Comparison of ENCODE assay signal across 8 cellular contexts in the genomic region with DNA sequence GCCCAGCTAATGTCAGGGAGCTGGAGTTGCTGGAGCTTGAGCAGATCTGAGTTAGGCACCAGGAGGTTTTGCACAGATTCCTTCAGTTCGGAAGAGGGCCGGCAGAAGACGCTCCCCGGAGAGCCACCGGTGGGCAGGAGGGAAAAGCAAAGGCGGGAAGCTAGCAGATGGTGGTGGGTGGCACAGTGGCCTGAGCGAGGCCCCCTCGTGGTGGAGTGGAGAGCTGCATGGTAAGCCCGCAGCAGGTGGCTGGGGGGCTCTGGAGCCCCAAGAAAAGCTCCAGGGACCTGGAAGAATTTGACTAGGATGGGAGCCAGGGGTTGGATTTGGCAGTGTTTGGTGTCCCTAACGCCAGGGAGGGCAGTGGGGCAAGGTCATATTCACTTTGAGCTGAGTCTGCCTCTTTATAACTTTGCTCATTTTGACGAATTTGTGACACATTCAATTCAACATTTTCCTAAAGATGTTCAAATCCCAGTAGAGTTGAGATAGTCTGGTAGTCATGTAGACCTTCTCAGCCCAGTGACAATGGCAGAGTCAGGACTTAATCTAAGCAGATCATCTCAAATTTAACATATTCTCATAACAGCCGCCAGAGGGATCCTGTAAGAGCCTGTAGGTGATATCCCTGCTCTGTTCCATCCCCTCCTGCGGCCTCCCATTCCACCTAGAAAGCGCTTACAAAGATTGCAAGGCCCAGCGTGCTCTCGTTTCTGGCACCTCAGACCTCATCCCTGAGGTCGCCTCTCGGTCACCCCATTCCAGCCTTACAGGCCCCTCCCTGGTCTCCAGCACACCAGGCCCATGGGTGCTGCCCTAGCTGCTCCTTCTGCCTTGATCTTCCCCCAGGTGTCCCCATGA. TPM values are rescaled to one million over a fixed set of nuclear protein-coding genes. Genes with fewer than 3 reads are reported as not detected.
DNase-seq lines count a peak whose midpoint lies in the region; ATAC-seq, FAIRE-seq and TF ChIP-seq lines count a peak whose summit lies in the region.

No MANE protein-coding gene starts in this region.

- ATAC-seq in HG03520 (IDR thresholded peaks at IDR 0.05; ENCODE audit: unreplicated experiment) = no peak
- no peak for ATAC-seq in GM21367 (IDR thresholded peaks at IDR 0.05; ENCODE audit: unreplicated experiment)

- H3K4me3 ChIP-seq in astrocyte (ENCODE audit: insufficient read depth, low read depth, low read length) = no peak overlapping the region
- H3K4me3 ChIP-seq in mesendoderm (ENCODE audit: low read length) = no peak overlapping the region

- no peak overlapping the region for H4K8ac ChIP-seq in mesendoderm (ENCODE audit: low read depth, low read length)

- H3K79me2 ChIP-seq in astrocyte (ENCODE audit: insufficient read depth, low read length) (no peaks in the 10 kb centered on the region), mesendoderm (ENCODE audit: control insufficient read depth, insufficient read depth, low read length) (no peaks in the 10 kb centered on the region)

- no peaks in the 10 kb centered on the region for H3K79me1 ChIP-seq in mesendoderm (ENCODE audit: low read length)

- no peaks in the 10 kb centered on the region for H3K4me1 Mint-ChIP-seq in astrocyte (ENCODE audit: low read depth, unreplicated experiment)
- H3K4me1 Mint-ChIP-seq in activated T-helper 2 cell treated with anti-CD3 and anti-CD28 coated beads, Interferon-gamma antibody, Interleukin-2, Interleukin-4, amounts not matched to agents 10 μg/mL and 5 μg/mL and 100 μg/mL, durations not matched to agents 14 hours and 24 hours and 36 hours (ENCODE audit: low read depth) = no peaks in the 10 kb centered on the region

- no peaks in the 10 kb centered on the region for H3K36me3 ChIP-seq in astrocyte (ENCODE audit: insufficient read depth, low read length)
- no peaks in the 10 kb centered on the region for H3K36me3 ChIP-seq in mesendoderm (ENCODE audit: control insufficient read depth, insufficient read depth, low read length)

- H2AFZ ChIP-seq in astrocyte (ENCODE audit: low read depth, low read length) = no peak overlapping the region

- peaks cover 37% of the 10 kb centered on the region for H3K27me3 Mint-ChIP-seq in astrocyte (ENCODE audit: low read depth, unreplicated experiment)
- H3K27me3 Mint-ChIP-seq in activated T-helper 2 cell treated with anti-CD3 and anti-CD28 coated beads, Interferon-gamma antibody, Interleukin-2, Interleukin-4, amounts not matched to agents 10 μg/mL and 5 μg/mL and 100 μg/mL, durations not matched to agents 14 hours and 24 hours and 36 hours (ENCODE audit: low read depth) = no peaks in the 10 kb centered on the region

- no peak overlapping the region for H3K23ac ChIP-seq in mesendoderm (ENCODE audit: low read length)

- H3K9me3 Mint-ChIP-seq in astrocyte (ENCODE audit: unreplicated experiment) = peaks cover 30% of the 10 kb centered on the region
- H3K9me3 Mint-ChIP-seq in activated T-helper 2 cell treated with anti-CD3 and anti-CD28 coated beads, Interferon-gamma antibody, Interleukin-2, Interleukin-4, amounts not matched to agents 10 μg/mL and 5 μg/mL and 100 μg/mL, durations not matched to agents 14 hours and 24 hours and 36 hours = peaks cover 27% of the 10 kb centered on the region

- H2BK120ac ChIP-seq in mesendoderm (ENCODE audit: low read depth, low read length) = no peak overlapping the region

- no peak overlapping the region for H4K5ac ChIP-seq in mesendoderm (ENCODE audit: low read length)

- no peak for FAIRE-seq in astrocyte (lab: Jason Lieb, UNC)

- H3K9ac ChIP-seq in astrocyte (ENCODE audit: low read length) (no peak overlapping the region), mesendoderm (ENCODE audit: low read length) (no peak overlapping the region)

- H3K4me1 ChIP-seq in astrocyte (ENCODE audit: insufficient read depth, low read length) = no peaks in the 10 kb centered on the region
- no peaks in the 10 kb centered on the region for H3K4me1 ChIP-seq in mesendoderm (ENCODE audit: control insufficient read depth, low read depth, low read length)

- no CpG with 5 or more reads among the region's 18 CpGs for WGBS in mesendoderm (ENCODE audit: extremely low coverage, insufficient coverage, low lambda C conversion rate)

- peaks cover 40% of the 10 kb centered on the region for H3K9me3 ChIP-seq in astrocyte (ENCODE audit: insufficient read depth, low read depth, low read length)

- DNase-seq in AG09319 (ENCODE audit: extremely low read depth, low read depth) (no peak), GM13977 (ENCODE audit: low spot score) (no peak), astrocyte (ENCODE audit: low read depth) (no peak), mesendoderm (peak; percentile 51)
- DNase-seq in activated T-helper 2 cell treated with anti-CD3 and anti-CD28 coated beads, Interferon-gamma antibody, Interleukin-2, Interleukin-4, amounts not matched to agents 10 μg/mL and 5 μg/mL and 100 μg/mL, durations not matched to agents 14 hours and 24 hours and 36 hours (ENCODE audit: low spot score) = no peak
- no peak for DNase-seq in NK-92 treated with Interleukin-12 subunit alpha and Interleukin-12 subunit beta, amount 100 ng/mL, for 24 hours (lab: John Stamatoyannopoulos, UW)

- H3K27ac Mint-ChIP-seq in astrocyte (ENCODE audit: unreplicated experiment) = peak overlapping the region; percentile 53
- no peak overlapping the region for H3K27ac Mint-ChIP-seq in activated T-helper 2 cell treated with anti-CD3 and anti-CD28 coated beads, Interferon-gamma antibody, Interleukin-2, Interleukin-4, amounts not matched to agents 10 μg/mL and 5 μg/mL and 100 μg/mL, durations not matched to agents 14 hours and 24 hours and 36 hours

- H3K56ac ChIP-seq in mesendoderm (ENCODE audit: low read length) = no peak overlapping the region

- H3K18ac ChIP-seq in mesendoderm (ENCODE audit: low read length) = no peak overlapping the region

- no peak overlapping the region for H2BK5ac ChIP-seq in mesendoderm (ENCODE audit: low read length)

- H3K4me2 ChIP-seq in astrocyte (ENCODE audit: low read length) (no peak overlapping the region), mesendoderm (ENCODE audit: low read length) (no peak overlapping the region)

- intact Hi-C loops in activated T-helper 2 cell treated with anti-CD3 and anti-CD28 coated beads, Interferon-gamma antibody, Interleukin-2, Interleukin-4, amounts not matched to agents 10 μg/mL and 5 μg/mL and 100 μg/mL, durations not matched to agents 14 hours and 24 hours and 36 hours (cut with micrococcal nuclease) = no loop called here

- H2AK5ac ChIP-seq in mesendoderm (ENCODE audit: low read length) = no peak overlapping the region

- H3K27me3 ChIP-seq in astrocyte (ENCODE audit: insufficient read depth, low read length) (no peaks in the 10 kb centered on the region), mesendoderm (ENCODE audit: insufficient read depth, low read length, poor library complexity) (no peaks in the 10 kb centered on the region)

- no peak overlapping the region for H3K4ac ChIP-seq in mesendoderm (ENCODE audit: low read depth, low read length)

- TF ChIP-seq CTCF in AG09319 (IDR thresholded peaks at IDR 0.05; ENCODE audit: low read depth, low read length) = peak; percentile 59
- TF ChIP-seq CTCF in GM13977 (IDR thresholded peaks at IDR 0.05; ENCODE audit: extremely low read depth, insufficient read depth, missing control alignments) = peak; percentile 61
- TF ChIP-seq CTCF in astrocyte (IDR thresholded peaks at IDR 0.05; ENCODE audit: insufficient read depth, low read depth, low read length) = no peak

- H2BK15ac ChIP-seq in mesendoderm (replicated peaks; ENCODE audit: low read depth) = no peak overlapping the region

- H3K36me3 Mint-ChIP-seq in astrocyte (ENCODE audit: low read depth, unreplicated experiment) = peaks cover 5% of the 10 kb centered on the region
- peaks cover 16% of the 10 kb centered on the region for H3K36me3 Mint-ChIP-seq in activated T-helper 2 cell treated with anti-CD3 and anti-CD28 coated beads, Interferon-gamma antibody, Interleukin-2, Interleukin-4, amounts not matched to agents 10 μg/mL and 5 μg/mL and 100 μg/mL, durations not matched to agents 14 hours and 24 hours and 36 hours (ENCODE audit: low read depth)

- in situ Hi-C loops in GM13977 (cut with MboI; ENCODE audit: low pct_unique_long_range_greater_than_20kb, low sequenced_read_pairs, unreplicated experiment) = no loop called here

- H3K27ac ChIP-seq in astrocyte (ENCODE audit: low read depth, low read length) = no peak overlapping the region
- no peak overlapping the region for H3K27ac ChIP-seq in mesendoderm (ENCODE audit: low read depth, low read length)

- H4K20me1 ChIP-seq in astrocyte (ENCODE audit: insufficient read depth, low read length) = no peaks in the 10 kb centered on the region

- H3K4me3 Mint-ChIP-seq in astrocyte (ENCODE audit: unreplicated experiment) = no peak overlapping the region
- H3K4me3 Mint-ChIP-seq in activated T-helper 2 cell treated with anti-CD3 and anti-CD28 coated beads, Interferon-gamma antibody, Interleukin-2, Interleukin-4, amounts not matched to agents 10 μg/mL and 5 μg/mL and 100 μg/mL, durations not matched to agents 14 hours and 24 hours and 36 hours (ENCODE audit: low read depth) = no peak overlapping the region

RNA-seq across cellular contexts. Expression of a gene that starts 57.9 kb away (rescaled TPM):
- 0.55 and 1.1 TPM in 2 replicates for total RNA-seq in astrocyte
- 0.13 TPM for polyA plus RNA-seq in mesendoderm (2013, experiment 1 of 2)
- 0.10 TPM for polyA plus RNA-seq in mesendoderm (2013, experiment 2 of 2)
- not detected in 2 replicates for total RNA-seq in activated T-helper 2 cell treated with anti-CD3 and anti-CD28 coated beads, Interferon-gamma antibody, Interleukin-2, Interleukin-4, amounts not matched to agents 10 μg/mL and 5 μg/mL and 100 μg/mL, durations not matched to agents 14 hours and 24 hours and 36 hours
